In genomic region chr10:95400789-95401188, GRCh38 we compare ENCODE assay signal across 23 cellular contexts.
A peak's percentile ranks its signal among the peaks of the same experiment; 100 is the strongest.
DNase-seq lines count a peak whose midpoint lies in the region; ATAC-seq and TF ChIP-seq lines count a peak whose summit lies in the region.
"Had no signal": no experiment of that assay in that cellular context is flagged by ENCODE, and none has a peak within 500 bp of the region (broad histone marks: within the 10 kb centered on the region; RNA-seq: fewer than 3 reads in every experiment).

No MANE protein-coding gene starts in this region.

- H3K4me3 Mint-ChIP-seq in osteocyte (ENCODE audit: unreplicated experiment): no peak overlapping the region
- H3K4me3 Mint-ChIP-seq: CD4-positive, CD25-positive, alpha-beta regulatory T cell; T-helper 1 cell treated with Interleukin-12 subunit alpha and Interleukin-12 subunit beta and Interleukin-4 antibody, amounts not matched to agents 30 μg/mL and 1 μg/mL, for 36 hours had no signal

- H3K27ac ChIP-seq in right cardiac atrium (ENCODE audit: low read length) (peak overlapping the region; percentile 61), dorsolateral prefrontal cortex (peak overlapping the region in 49 of 59 donors; percentile 15 to 93 (median 75)), uterus (peak overlapping the region; percentile 23 to 55)
- H3K27ac ChIP-seq: GM23248, spleen, VCaP had no signal

- H3K36me3 ChIP-seq in uterus: no peaks in the 10 kb centered on the region

- 81% methylated on average over 2 of the region's 2 CpGs for WGBS in right cardiac atrium

- no peaks in the 10 kb centered on the region for H3K36me3 Mint-ChIP-seq in osteocyte (ENCODE audit: unreplicated experiment)
- H3K36me3 Mint-ChIP-seq: CD4-positive, CD25-positive, alpha-beta regulatory T cell had no signal

- H3K4me3 ChIP-seq in right cardiac atrium (ENCODE audit: low read length) (no peak overlapping the region), dorsolateral prefrontal cortex (no peak overlapping the region), uterus (no peak overlapping the region)
- H3K4me3 ChIP-seq: GM23248, spleen had no signal

- no peak for TF ChIP-seq CTCF in dorsolateral prefrontal cortex (IDR thresholded peaks at IDR 0.05 in 54 of 56, conservative IDR thresholded peaks at IDR 0.05 in 2 of 56; ENCODE audit: low read depth in 1 of 56, partially characterized antibody in 56 of 56)
- no peak for TF ChIP-seq CTCF in uterus (IDR thresholded peaks at IDR 0.05)
- no peak for TF ChIP-seq CTCF in osteocyte (IDR thresholded peaks at IDR 0.05)

- no peak overlapping the region for H3K27ac Mint-ChIP-seq in osteocyte (ENCODE audit: unreplicated experiment)
- H3K27ac Mint-ChIP-seq: CD4-positive, CD25-positive, alpha-beta regulatory T cell; progenitor cell of endocrine pancreas; T-helper 1 cell treated with Interleukin-12 subunit alpha and Interleukin-12 subunit beta and Interleukin-4 antibody, amounts not matched to agents 30 μg/mL and 1 μg/mL, for 36 hours had no signal

- H3K4me1 Mint-ChIP-seq in osteocyte (ENCODE audit: unreplicated experiment): no peaks in the 10 kb centered on the region
- H3K4me1 Mint-ChIP-seq: CD4-positive, CD25-positive, alpha-beta regulatory T cell had no signal

- H3K4me1 ChIP-seq in right cardiac atrium (ENCODE audit: control insufficient read depth, insufficient read depth, low read length) (peaks cover 24% of the 10 kb centered on the region), uterus (no peaks in the 10 kb centered on the region)
- H3K4me1 ChIP-seq: spleen had no signal

- no peak for TF ChIP-seq POLR2A in uterus (IDR thresholded peaks at IDR 0.05)

- no peaks in the 10 kb centered on the region for H3K27me3 ChIP-seq in right cardiac atrium (ENCODE audit: control insufficient read depth, insufficient read depth)
- H3K27me3 ChIP-seq in dorsolateral prefrontal cortex: no peaks in the 10 kb centered on the region
- H3K27me3 ChIP-seq in uterus: no peaks in the 10 kb centered on the region
- H3K27me3 ChIP-seq: spleen had no signal

- DNase-seq in right cardiac atrium (no peak), left cardiac atrium (no peak), dorsolateral prefrontal cortex (peak in 3 of 10 donors; percentile 47 to 68 (median 63)), occipital lobe (lab: John Stamatoyannopoulos, UW) (peak; percentile 30), uterus (no peak), NCI-H2196 treated with DMSO at 0.1 percent for 48 hours (lab: John Stamatoyannopoulos, UW; ENCODE audit: unreplicated experiment) (no peak), osteocyte (ENCODE audit: extremely low spot score, unreplicated experiment) (no peak)
- no peak for DNase-seq in activated effector memory CD4-positive, alpha-beta T cell treated with anti-CD3 and anti-CD28 coated beads, Interleukin-2, amount 50 U/mL, for 16 hours
- DNase-seq: activated CD4-positive, alpha-beta T cell treated with anti-CD3 and anti-CD28 coated beads, Interleukin-2, amount 50 U/mL, for 4 hours; CD4-positive, CD25-positive, alpha-beta regulatory T cell; central memory CD4-positive, alpha-beta T cell; DMS153; GM23248; KG1; left colon; MV-4-11; NCI-H1930; SHP77 treated with DMSO at 0.1 percent for 48 hours; spleen; stimulated activated CD4-positive, alpha-beta T cell treated with anti-CD3 and anti-CD28 coated beads, Interleukin-4, amount 100 ng/mL, for 24 hours had no signal

- ATAC-seq in right cardiac atrium (no peak), left cardiac atrium (no peak)
- ATAC-seq: left colon had no signal

- no peaks in the 10 kb centered on the region for H3K9me3 ChIP-seq in right cardiac atrium (ENCODE audit: control insufficient read depth, low read length)
- no peaks in the 10 kb centered on the region for H3K9me3 ChIP-seq in uterus
- H3K9me3 ChIP-seq: spleen had no signal

- intact Hi-C loops in right cardiac atrium (cut with DNase I): no loop called here
- intact Hi-C loops in left cardiac atrium (cut with DNase I): no loop called here
- intact Hi-C loops in dorsolateral prefrontal cortex (cut with DNase I): no loop called here
- intact Hi-C loops in uterus (cut with DNase I; ENCODE audit: low total_unique reads): no loop called here

- peaks cover 17% of the 10 kb centered on the region for H3K27me3 Mint-ChIP-seq in osteocyte (ENCODE audit: unreplicated experiment)
- H3K27me3 Mint-ChIP-seq: CD4-positive, CD25-positive, alpha-beta regulatory T cell; progenitor cell of endocrine pancreas had no signal

- no peaks in the 10 kb centered on the region for H3K9me3 Mint-ChIP-seq in osteocyte (ENCODE audit: unreplicated experiment)
- H3K9me3 Mint-ChIP-seq: CD4-positive, CD25-positive, alpha-beta regulatory T cell; T-helper 1 cell treated with Interleukin-12 subunit alpha and Interleukin-12 subunit beta and Interleukin-4 antibody, amounts not matched to agents 30 μg/mL and 1 μg/mL, for 36 hours had no signal
